Comparison of ENCODE assay signal across 8 cellular contexts in the genomic region with DNA sequence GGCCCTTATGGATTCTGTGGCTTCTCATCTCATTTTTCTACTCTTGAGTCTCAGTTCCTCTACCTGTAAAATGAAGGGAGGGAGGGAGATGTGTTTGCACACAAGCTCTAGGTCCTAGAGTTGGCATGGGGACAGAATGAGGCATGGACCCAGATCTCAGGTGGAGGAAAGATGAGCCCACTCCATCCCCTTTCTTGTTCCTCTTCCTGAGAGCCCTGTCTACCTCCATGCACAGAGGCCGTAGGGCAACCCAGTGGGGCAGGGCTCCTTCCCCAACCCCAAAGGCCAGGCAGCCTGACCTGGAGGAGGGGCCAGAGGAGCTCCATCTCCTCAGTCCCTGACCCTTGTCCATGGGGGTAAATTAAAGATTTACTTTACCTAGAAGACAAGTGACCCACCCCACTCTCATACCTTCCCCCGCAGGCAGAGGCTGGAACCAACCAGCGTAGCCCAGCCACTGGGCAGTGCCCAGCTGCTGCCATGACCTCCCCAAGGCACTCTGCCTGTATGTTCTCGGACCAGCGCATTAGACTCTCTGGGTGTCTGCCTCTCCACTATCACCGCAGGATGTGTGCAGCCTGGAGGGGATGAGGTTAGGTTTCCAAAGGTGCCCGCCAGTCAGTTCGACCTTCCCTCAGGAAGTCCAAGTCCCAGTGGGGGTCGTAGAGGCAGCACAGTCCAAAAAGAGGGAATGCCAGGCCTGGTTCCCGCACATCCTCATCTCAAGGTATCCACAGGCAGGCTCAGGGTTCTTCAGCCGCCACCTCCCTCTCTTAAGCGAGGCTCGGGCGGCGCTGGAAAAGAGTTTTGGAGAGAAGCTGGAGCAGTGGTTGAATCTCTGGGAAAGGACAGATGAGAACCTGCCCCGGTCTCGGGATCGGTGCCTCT. TPM values are rescaled to one million over a fixed set of nuclear protein-coding genes. Genes with fewer than 3 reads are reported as not detected.
A peak's percentile ranks its signal among the peaks of the same experiment; 100 is the strongest.
DNase-seq lines count a peak whose midpoint lies in the region; ATAC-seq and TF ChIP-seq lines count a peak whose summit lies in the region.

No MANE protein-coding gene starts in this region.

- H3K4me3 Mint-ChIP-seq in activated CD4-positive, alpha-beta T cell treated with anti-CD3 and anti-CD28 coated beads for 36 hours, result peak overlapping the region; percentile 82
- H3K4me3 Mint-ChIP-seq in osteocyte (ENCODE audit: unreplicated experiment), result peak overlapping the region; percentile 84

- H3K4me3 ChIP-seq in SJCRH30 (peak overlapping the region; percentile 60), epithelial cell of proximal tubule (ENCODE audit: low read depth, low read length) (peak overlapping the region; percentile 96)

- no peaks in the 10 kb centered on the region for H3K27me3 ChIP-seq in SJCRH30

- peaks cover 5% of the 10 kb centered on the region for H3K36me3 ChIP-seq in SJCRH30

- CTCF ChIA-PET in activated CD4-positive, alpha-beta T cell treated with anti-CD3 and anti-CD28 coated beads for 36 hours (lab: Charles Lee), result interaction anchor here (0.7 to 3.2 kb wide), 25 partner anchors 12 to 329 kb away, joined by 3 to 22 read pairs (median 4); a partner anchor contains a TSS

- H3K27ac Mint-ChIP-seq in activated CD4-positive, alpha-beta T cell treated with anti-CD3 and anti-CD28 coated beads for 36 hours, result peak overlapping the region; percentile 83
- peak overlapping the region; percentile 93 for H3K27ac Mint-ChIP-seq in osteocyte (ENCODE audit: unreplicated experiment)

- H3K9me3 Mint-ChIP-seq in activated CD4-positive, alpha-beta T cell treated with anti-CD3 and anti-CD28 coated beads for 36 hours (ENCODE audit: low read depth), result no peaks in the 10 kb centered on the region
- H3K9me3 Mint-ChIP-seq in osteocyte (ENCODE audit: unreplicated experiment), result no peaks in the 10 kb centered on the region

- H3K27ac ChIP-seq in SJCRH30, result peak overlapping the region; percentile 63

- TF ChIP-seq CTCF in epithelial cell of proximal tubule (conservative IDR thresholded peaks at IDR 0.05; ENCODE audit: low read depth, low read length), result no peak
- TF ChIP-seq CTCF in osteocyte (IDR thresholded peaks at IDR 0.05), result no peak

- ATAC-seq in activated CD4-positive, alpha-beta T cell treated with anti-CD3 and anti-CD28 coated beads for 36 hours, result peak; percentile 0
- ATAC-seq in GM21515 (IDR thresholded peaks at IDR 0.05; ENCODE audit: unreplicated experiment) (no peak), GM19463 (IDR thresholded peaks at IDR 0.05; ENCODE audit: unreplicated experiment) (no peak)

- no peaks in the 10 kb centered on the region for H3K9me3 ChIP-seq in SJCRH30 (replicated peaks)

- peaks cover 30% of the 10 kb centered on the region for H3K4me1 Mint-ChIP-seq in activated CD4-positive, alpha-beta T cell treated with anti-CD3 and anti-CD28 coated beads for 36 hours
- H3K4me1 Mint-ChIP-seq in osteocyte (ENCODE audit: unreplicated experiment), result peaks cover 40% of the 10 kb centered on the region

- peaks cover 3% of the 10 kb centered on the region for H3K36me3 Mint-ChIP-seq in activated CD4-positive, alpha-beta T cell treated with anti-CD3 and anti-CD28 coated beads for 36 hours (ENCODE audit: low read depth)
- H3K36me3 Mint-ChIP-seq in osteocyte (ENCODE audit: unreplicated experiment), result no peaks in the 10 kb centered on the region

- DNase-seq in activated CD4-positive, alpha-beta T cell treated with anti-CD3 and anti-CD28 coated beads for 36 hours, result no peak
- no peak for DNase-seq in activated CD4-positive, alpha-beta T cell treated with anti-CD3 and anti-CD28 coated beads, Interleukin-2, amount 50 U/mL, for 1 hour
- DNase-seq in SJCRH30, result no peak
- no peak for DNase-seq in epithelial cell of proximal tubule (ENCODE audit: low read depth)
- DNase-seq in osteocyte (ENCODE audit: extremely low spot score, unreplicated experiment), result no peak
- DNase-seq in G401 (ENCODE audit: low spot score), result no peak

- H3K27me3 Mint-ChIP-seq in activated CD4-positive, alpha-beta T cell treated with anti-CD3 and anti-CD28 coated beads for 36 hours, result no peaks in the 10 kb centered on the region
- no peaks in the 10 kb centered on the region for H3K27me3 Mint-ChIP-seq in osteocyte (ENCODE audit: unreplicated experiment)

- peaks cover 12% of the 10 kb centered on the region; the same call in 1 of the 2 replicates for H3K4me1 ChIP-seq in SJCRH30

- intact Hi-C loops in activated CD4-positive, alpha-beta T cell treated with anti-CD3 and anti-CD28 coated beads for 36 hours (cut with DNase I, micrococcal nuclease), result loop anchor here (1.0 to 10.0 kb wide), 14 partner anchors 23 to 1199 kb away; a partner anchor contains a TSS

- POLR2A ChIA-PET in activated CD4-positive, alpha-beta T cell treated with anti-CD3 and anti-CD28 coated beads for 36 hours (lab: Charles Lee), result interaction anchor here (0.7 to 2.3 kb wide), 4 partner anchors 20 to 259 kb away, joined by 3 to 12 read pairs (median 6); a partner anchor contains a TSS

- in situ Hi-C loops in G401 (cut with HindIII; ENCODE audit: low sequenced_read_pairs), result no loop called here

RNA-seq across cellular contexts. Expression of a gene that starts 3.0 kb away (rescaled TPM):
- 10 to 100 TPM; 40.1 to 45.8 TPM for total RNA-seq in activated CD4-positive, alpha-beta T cell treated with anti-CD3 and anti-CD28 coated beads for 36 hours
- 33.5 and 34.2 TPM in 2 replicates for total RNA-seq in SJCRH30 (2014; rRNA removed; shearing (Covaris generic))
- 138 and 166 TPM in 2 replicates for total RNA-seq in epithelial cell of proximal tubule
- 27.2 and 31.8 TPM in 2 replicates for total RNA-seq in osteocyte
- total RNA-seq in G401 (2014; rRNA removed; shearing (Covaris generic)), result 27.9 and 38.9 TPM in 2 replicates

RNA-seq across cellular contexts. Expression of a gene that starts 23.2 kb away (rescaled TPM):
- total RNA-seq in activated CD4-positive, alpha-beta T cell treated with anti-CD3 and anti-CD28 coated beads for 36 hours, result 10 to 100 TPM in 1 of 2 experiments, 1 to 10 TPM in 1; 8.8 to 12.2 TPM
- 0.24 TPM in 1 of 2 replicates, not detected in the other for total RNA-seq in SJCRH30 (2014; rRNA removed; shearing (Covaris generic))
- total RNA-seq in epithelial cell of proximal tubule (18.9 and 56.3 TPM in 2 replicates), osteocyte (176 and 186 TPM in 2 replicates)
- total RNA-seq in G401 (2014; rRNA removed; shearing (Covaris generic)), result 55.1 and 115 TPM in 2 replicates

RNA-seq across cellular contexts. Expression of a gene that starts 38.6 kb away (rescaled TPM):
- total RNA-seq in activated CD4-positive, alpha-beta T cell treated with anti-CD3 and anti-CD28 coated beads for 36 hours, result under 1 TPM; 0.11 to 0.23 TPM
- total RNA-seq in SJCRH30 (2014; rRNA removed; shearing (Covaris generic)), result 0.10 and 0.12 TPM in 2 replicates
- total RNA-seq in epithelial cell of proximal tubule (1.2 and 3.0 TPM in 2 replicates), osteocyte (3.0 and 3.5 TPM in 2 replicates)
- total RNA-seq in G401 (2014; rRNA removed; shearing (Covaris generic)), result 0.74 and 3.0 TPM in 2 replicates

RNA-seq across cellular contexts. Expression of a gene that starts 56.1 kb away (rescaled TPM):
- total RNA-seq in activated CD4-positive, alpha-beta T cell treated with anti-CD3 and anti-CD28 coated beads for 36 hours, result not detected
- total RNA-seq in SJCRH30 (2014; rRNA removed; shearing (Covaris generic)), result 0.61 and 0.87 TPM in 2 replicates
- 2.0 TPM in 1 of 2 replicates, not detected in the other for total RNA-seq in epithelial cell of proximal tubule
- 0.13 TPM in 1 of 2 replicates, not detected in the other for total RNA-seq in osteocyte
- 4.4 and 4.9 TPM in 2 replicates for total RNA-seq in G401 (2014; rRNA removed; shearing (Covaris generic))
